In genomic region chr12:27703720-27704452, GRCh38 we compare ENCODE assay signal across 8 cellular contexts. TPM values are rescaled to one million over a fixed set of nuclear protein-coding genes. Genes with fewer than 3 reads are reported as not detected.
DNase-seq lines count a peak whose midpoint lies in the region; ATAC-seq, FAIRE-seq and TF ChIP-seq lines count a peak whose summit lies in the region.

No MANE protein-coding gene starts in this region.

- peaks cover 2% of the 10 kb centered on the region; the same call in 1 of the 2 replicates for H3K4me1 ChIP-seq in Panc1 (ENCODE audit: control insufficient read depth, insufficient read depth, low read length)
- H3K4me1 ChIP-seq in upper lobe of left lung: peaks cover 0 to 4% (median 0%) of the 10 kb centered on the region in 4 donors

- H3K27ac Mint-ChIP-seq in activated T-cell treated with anti-CD3 and anti-CD28 coated beads, Interleukin-2, amount 50 U/mL, for 72 hours: no peak overlapping the region
- no peak overlapping the region for H3K27ac Mint-ChIP-seq in osteocyte (ENCODE audit: unreplicated experiment)

- H3K27me3 ChIP-seq in Panc1 (ENCODE audit: control insufficient read depth, insufficient read depth, low read length) (no peaks in the 10 kb centered on the region), upper lobe of left lung (no peaks in the 10 kb centered on the region)

- peak in 1 of 4 donors; percentile 5 for TF ChIP-seq EP300 in upper lobe of left lung (IDR thresholded peaks at IDR 0.05)

- H3K4me1 Mint-ChIP-seq in activated T-cell treated with anti-CD3 and anti-CD28 coated beads, Interleukin-2, amount 50 U/mL, for 72 hours (ENCODE audit: low read depth): peaks cover 4% of the 10 kb centered on the region
- peaks cover 3% of the 10 kb centered on the region for H3K4me1 Mint-ChIP-seq in osteocyte (ENCODE audit: unreplicated experiment)

- DNase-seq in D721Med (ENCODE audit: insufficient read length, low spot score) (no peak), HS-27A (ENCODE audit: low read depth) (peak; percentile 78), Panc1 (ENCODE audit: low read depth, low spot score) (peak; percentile 96), foreskin fibroblast (peak; percentile 79 to 95), osteocyte (ENCODE audit: extremely low spot score, unreplicated experiment) (peak; percentile 88), upper lobe of left lung (peak in 1 of 2 donors; percentile 85)
- peak; percentile 67 to 82 for DNase-seq in activated T-cell treated with anti-CD3 and anti-CD28 coated beads, Interleukin-2, amount 50 U/mL, for 72 hours

- 2 to 5% methylated on average over 4 of the region's 4 CpGs for WGBS in upper lobe of left lung, 2 donors

- peak; percentile 16 for FAIRE-seq in D721Med (lab: Jason Lieb, UNC)

- H3K27ac ChIP-seq in Panc1 (ENCODE audit: low read length): peak overlapping the region; percentile 74; the same call in 1 of the 2 replicates
- no peak overlapping the region for H3K27ac ChIP-seq in upper lobe of left lung

- no TSS peak for BruUV-seq in Panc1 (replicated peaks; lab: Mats Ljungman, UMichigan)

- H3K4me3 ChIP-seq in Panc1 (ENCODE audit: low read depth in 2 of 2, low read length in 2 of 2) (no peak overlapping the region), foreskin fibroblast (ENCODE audit: low read depth in 1 of 2, low read length in 2 of 2) (no peak overlapping the region), upper lobe of left lung (no peak overlapping the region)

- H3K9me3 ChIP-seq in Panc1 (ENCODE audit: control insufficient read depth, insufficient read depth, low read depth, low read length) (no peaks in the 10 kb centered on the region), upper lobe of left lung (no peaks in the 10 kb centered on the region)

- POLR2A ChIA-PET in Panc1 (lab: Charles Lee): no interaction called here

- no peak for TF ChIP-seq POLR2A in upper lobe of left lung (IDR thresholded peaks at IDR 0.05)

- no peaks in the 10 kb centered on the region for H3K9me3 Mint-ChIP-seq in activated T-cell treated with anti-CD3 and anti-CD28 coated beads, Interleukin-2, amount 50 U/mL, for 72 hours
- no peaks in the 10 kb centered on the region for H3K9me3 Mint-ChIP-seq in osteocyte (ENCODE audit: unreplicated experiment)

- no peaks in the 10 kb centered on the region for H3K36me3 Mint-ChIP-seq in activated T-cell treated with anti-CD3 and anti-CD28 coated beads, Interleukin-2, amount 50 U/mL, for 72 hours (ENCODE audit: insufficient read depth in 2 of 2)
- no peaks in the 10 kb centered on the region for H3K36me3 Mint-ChIP-seq in osteocyte (ENCODE audit: unreplicated experiment)

- intact Hi-C loops in Panc1 (cut with micrococcal nuclease; ENCODE audit: unreplicated experiment): loop anchor here (5.0 to 10.0 kb wide), 2 partner anchors 282 to 369 kb away; partner anchors contain the start of gene BMAL2

- TF ChIP-seq CTCF in D721Med (IDR thresholded peaks at IDR 0.05; ENCODE audit: insufficient read depth, missing control alignments) (peak; percentile 96), Panc1 (IDR thresholded peaks at IDR 0.05) (peak; percentile 92), foreskin fibroblast (IDR thresholded peaks at IDR 0.05; ENCODE audit: low read depth, low read length) (peak; percentile 76), osteocyte (IDR thresholded peaks at IDR 0.05) (peak; percentile 83), upper lobe of left lung (IDR thresholded peaks at IDR 0.05) (peak; percentile 66 to 92 (median 82))

- no peaks in the 10 kb centered on the region for H3K36me3 ChIP-seq in Panc1 (ENCODE audit: control insufficient read depth, insufficient read depth, low read length)
- no peaks in the 10 kb centered on the region for H3K36me3 ChIP-seq in upper lobe of left lung

- ATAC-seq in GM19468 (IDR thresholded peaks at IDR 0.05; ENCODE audit: extremely low read depth, unreplicated experiment) (peak; percentile 62), Panc1 (peak; percentile 99), upper lobe of left lung (ENCODE audit: low FRiP score in 2 of 2) (peak; percentile 88 to 93)
- ATAC-seq in activated T-cell treated with anti-CD3 and anti-CD28 coated beads, Interleukin-2, amount 50 U/mL, for 72 hours (replicated peaks in 1 of 2): peak; percentile 90 to 98

- CTCF ChIA-PET in Panc1 (lab: Charles Lee): interaction anchor here (0.7 kb wide), 1 partner anchor 319 kb away, joined by 3 read pairs; no protein-coding TSS in a partner anchor

- H3K27me3 Mint-ChIP-seq in activated T-cell treated with anti-CD3 and anti-CD28 coated beads, Interleukin-2, amount 50 U/mL, for 72 hours (ENCODE audit: low read depth): no peaks in the 10 kb centered on the region
- no peaks in the 10 kb centered on the region for H3K27me3 Mint-ChIP-seq in osteocyte (ENCODE audit: unreplicated experiment)

- in situ Hi-C loops in Panc1 (cut with HindIII; ENCODE audit: low pct_unique_long_range_greater_than_20kb, low sequenced_read_pairs): no loop called here

- H3K4me3 Mint-ChIP-seq in activated T-cell treated with anti-CD3 and anti-CD28 coated beads, Interleukin-2, amount 50 U/mL, for 72 hours: no peak overlapping the region
- no peak overlapping the region for H3K4me3 Mint-ChIP-seq in osteocyte (ENCODE audit: unreplicated experiment)

RNA-seq across cellular contexts. Expression of gene MRPS35, which starts 6.7 kb away (rescaled TPM):
- 63.9 TPM for total RNA-seq in Panc1 (2021; ENCODE audit: unreplicated experiment)
- polyA plus RNA-seq in Panc1 (2012; ENCODE audit: insufficient read length): 86.4 TPM
- 10 to 100 TPM; 49.7 to 64.0 TPM for total RNA-seq in activated T-cell treated with anti-CD3 and anti-CD28 coated beads, Interleukin-2, amount 50 U/mL, for 72 hours
- total RNA-seq in osteocyte: 30.6 and 31.0 TPM in 2 replicates
- total RNA-seq in upper lobe of left lung: 10 to 100 TPM in 5 of 6 donors, 1 to 10 TPM in 1; 9.4 to 36.7 (median 31.2) TPM

RNA-seq across cellular contexts. Expression of gene REP15, which starts 7.6 kb away (rescaled TPM):
- total RNA-seq in Panc1 (2021; ENCODE audit: unreplicated experiment): 1.9 TPM
- polyA plus RNA-seq in Panc1 (2012; ENCODE audit: insufficient read length): not detected
- not detected for total RNA-seq in activated T-cell treated with anti-CD3 and anti-CD28 coated beads, Interleukin-2, amount 50 U/mL, for 72 hours
- total RNA-seq in osteocyte: 1.4 and 1.6 TPM in 2 replicates
- 1 to 10 TPM; 1.1 to 4.4 (median 3.2) TPM for total RNA-seq in upper lobe of left lung
